24 cellular contexts compared by ENCODE assay signal in the genomic region with DNA sequence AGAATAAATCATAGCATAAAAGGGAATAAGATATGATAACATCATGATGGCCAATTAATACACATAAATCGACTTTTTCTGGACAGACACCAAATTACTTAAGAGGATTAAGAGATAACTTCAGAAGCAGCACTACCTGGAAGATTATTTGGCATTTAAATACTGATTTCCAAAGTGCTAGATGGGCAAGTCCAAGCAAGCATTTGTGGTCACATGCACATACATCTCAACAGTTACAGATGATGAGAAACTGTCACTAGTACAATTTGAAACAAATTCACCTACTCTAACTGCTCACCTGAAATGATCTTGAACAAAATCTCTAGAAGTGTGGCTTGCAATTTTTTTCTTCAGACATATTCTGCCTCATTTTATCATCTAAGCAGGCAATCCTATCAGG. TPM values are rescaled to one million over a fixed set of nuclear protein-coding genes. Genes with fewer than 3 reads are reported as not detected.
"Had no signal": no experiment of that assay in that cellular context is flagged by ENCODE, and none has a peak within 500 bp of the region (broad histone marks: within the 10 kb centered on the region; RNA-seq: fewer than 3 reads in every experiment).

No MANE protein-coding gene starts in this region.

- H3K27me3 ChIP-seq: adrenal gland, Peyer's patch had no signal

- H3K4me3 ChIP-seq: adrenal gland, Peyer's patch had no signal

- ATAC-seq: activated CD8-positive, alpha-beta memory T cell treated with anti-CD3 and anti-CD28 coated beads, Interleukin-2, amount 10 ng/mL, durations not matched to agents 7 days and 5 days; activated T-helper 17 cell treated with anti-CD3 and anti-CD28 coated beads, Interleukin-2, amount 50 U/mL, for 72 hours had no signal

- DNase-seq: activated B cell treated with CpG ODN at 0.5 μM for 24 hours; activated CD4-positive, alpha-beta T cell treated with anti-CD3 and anti-CD28 coated beads for 1 hour; activated CD4-positive, alpha-beta T cell treated with anti-CD3 and anti-CD28 coated beads, Interleukin-2, amount 10 ng/mL, durations not matched to agents 24 days and 14 days; activated CD4-positive, alpha-beta T cell treated with anti-CD3 and anti-CD28 coated beads, Interleukin-2, amount 50 U/mL, for 48 hours; activated CD8-positive, alpha-beta memory T cell treated with anti-CD3 and anti-CD28 coated beads, Interleukin-2, amount 10 ng/mL, durations not matched to agents 7 days and 5 days; activated gamma-delta T cell; activated naive CD4-positive, alpha-beta T cell treated with anti-CD3 and anti-CD28 coated beads for 36 hours; activated naive CD8-positive, alpha-beta T cell treated with anti-CD3 and anti-CD28 coated beads for 36 hours; activated T-cell treated with anti-CD3 and anti-CD28 coated beads, Interleukin-2, amount 50 U/mL, for 48 hours; adrenal gland; anterior cingulate cortex; Kasumi-1; KBM-7; NCI-H1092; NCI-H1417; NCI-H1930; NCI-H2171; NCI-H2227 treated with DMSO at 0.1 percent for 48 hours; NCI-H446 treated with DMSO at 0.1 percent for 48 hours; NCI-H524 treated with DMSO at 0.1 percent for 48 hours; NCI-H748 treated with DMSO at 0.1 percent for 48 hours; Peyer's patch; SHP77 had no signal

- H3K4me1 ChIP-seq: adrenal gland, Peyer's patch had no signal

- H3K9me3 ChIP-seq: adrenal gland had no signal

- H3K27ac ChIP-seq: adrenal gland, Peyer's patch had no signal

RNA-seq across cellular contexts. Expression of a gene that starts 26.8 kb away (rescaled TPM):
- total RNA-seq: activated B cell treated with CpG ODN at 0.5 μM for 24 hours; activated CD4-positive, alpha-beta T cell treated with anti-CD3 and anti-CD28 coated beads, Interleukin-2, amount 10 ng/mL, durations not matched to agents 24 days and 14 days; activated CD8-positive, alpha-beta memory T cell treated with anti-CD3 and anti-CD28 coated beads, Interleukin-2, amount 10 ng/mL, durations not matched to agents 7 days and 5 days; activated naive CD4-positive, alpha-beta T cell treated with anti-CD3 and anti-CD28 coated beads for 36 hours; activated naive CD8-positive, alpha-beta T cell treated with anti-CD3 and anti-CD28 coated beads for 36 hours; activated T-helper 17 cell treated with anti-CD3 and anti-CD28 coated beads, Interleukin-2, amount 50 U/mL, for 72 hours had no signal
